8 cellular contexts compared by ENCODE assay signal in genomic region chr1:234771642-234772344, GRCh38.
DNase-seq lines count a peak whose midpoint lies in the region; ATAC-seq lines count a peak whose summit lies in the region.

No MANE protein-coding gene starts in this region.

- no peak overlapping the region for H4K8ac ChIP-seq in neuronal stem cell (ENCODE audit: low read depth, low read length)

- H2BK12ac ChIP-seq in neuronal stem cell (ENCODE audit: low read length) = no peak overlapping the region

- no peak overlapping the region for H3K27ac ChIP-seq in neuronal stem cell (replicated peaks; ENCODE audit: low read length)

- no peak overlapping the region for H3K4me2 ChIP-seq in neuronal stem cell (ENCODE audit: insufficient read depth, low read length, poor library complexity, severe bottlenecking)

- H3K27me3 Mint-ChIP-seq in activated naive CD8-positive, alpha-beta T cell treated with anti-CD3 and anti-CD28 coated beads, Interleukin-2, amount 10 ng/mL, durations not matched to agents 7 days and 5 days = no peaks in the 10 kb centered on the region

- DNase-seq in NCI-H1436 treated with DMSO at 0.1 percent for 48 hours (lab: John Stamatoyannopoulos, UW) = peak; percentile 70
- no peak for DNase-seq in activated naive CD8-positive, alpha-beta T cell treated with anti-CD3 and anti-CD28 coated beads, Interleukin-2, amount 10 ng/mL, durations not matched to agents 7 days and 5 days
- no peak for DNase-seq in neuronal stem cell (ENCODE audit: low spot score)
- no peak for DNase-seq in EL
- no peak for DNase-seq in activated CD4-positive, alpha-beta T cell treated with anti-CD3 and anti-CD28 coated beads, Interleukin-2, amount 50 U/mL, for 1 hour
- no peak for DNase-seq in NCI-H1930 (lab: John Stamatoyannopoulos, UW)

- no peak overlapping the region for H3K9ac ChIP-seq in neuronal stem cell (ENCODE audit: low read depth, low read length, poor library complexity)

- no peak overlapping the region for H3K18ac ChIP-seq in neuronal stem cell (ENCODE audit: low read length)

- H3K79me1 ChIP-seq in neuronal stem cell (ENCODE audit: low read depth, low read length) = no peaks in the 10 kb centered on the region

- peak overlapping the region; percentile 74 for H2AFZ ChIP-seq in neuronal stem cell (ENCODE audit: low read length)

- WGBS in neuronal stem cell (ENCODE audit: extremely low coverage in 2 of 2, insufficient read length in 2 of 2, insufficient replicate concordance in 1 of 2), 2 donors = no CpG with 5 or more reads among the region's 10 CpGs

- H2BK15ac ChIP-seq in neuronal stem cell (ENCODE audit: low read length) = no peak overlapping the region

- H3K4me1 Mint-ChIP-seq in activated naive CD8-positive, alpha-beta T cell treated with anti-CD3 and anti-CD28 coated beads, Interleukin-2, amount 10 ng/mL, durations not matched to agents 7 days and 5 days = peaks cover 52% of the 10 kb centered on the region

- H3K9me3 ChIP-seq in neuronal stem cell (replicated peaks in 1 of 2; ENCODE audit: control insufficient read depth in 2 of 2, insufficient read depth in 1 of 2, low read depth in 1 of 2, low read length in 2 of 2) = no peaks in the 10 kb centered on the region

- peak overlapping the region; percentile 72 for H3K4me3 Mint-ChIP-seq in activated naive CD8-positive, alpha-beta T cell treated with anti-CD3 and anti-CD28 coated beads, Interleukin-2, amount 10 ng/mL, durations not matched to agents 7 days and 5 days

- peaks cover 0 to 3% (median 1%) of the 10 kb centered on the region in 3 experiments for H3K27me3 ChIP-seq in neuronal stem cell (ENCODE audit: control insufficient read depth in 3 of 3, insufficient read depth in 3 of 3, low read depth in 1 of 3, low read length in 3 of 3)

- H3K14ac ChIP-seq in neuronal stem cell (ENCODE audit: low read length) = no peak overlapping the region

- POLR2A ChIA-PET in activated naive CD8-positive, alpha-beta T cell treated with anti-CD3 and anti-CD28 coated beads, Interleukin-2, amount 10 ng/mL, durations not matched to agents 7 days and 5 days (lab: Charles Lee) = interaction anchor here (0.7 to 2.5 kb wide), 9 partner anchors 10 to 240 kb away, joined by 3 to 20 read pairs (median 4); no protein-coding TSS in a partner anchor

- no peak overlapping the region for H2BK120ac ChIP-seq in neuronal stem cell (ENCODE audit: low read depth, low read length)

- peaks cover 10 to 18% of the 10 kb centered on the region in 2 donors for H3K4me1 ChIP-seq in neuronal stem cell (ENCODE audit: control insufficient read depth in 2 of 2, insufficient read depth in 1 of 2, low read depth in 1 of 2, low read length in 2 of 2)

- H2BK5ac ChIP-seq in neuronal stem cell (ENCODE audit: low read length) = no peak overlapping the region

- no peak overlapping the region for H3K4ac ChIP-seq in neuronal stem cell (ENCODE audit: low read length)

- H4K91ac ChIP-seq in neuronal stem cell (ENCODE audit: low read depth, low read length, poor library complexity) = no peak overlapping the region

- H3K9me3 Mint-ChIP-seq in activated naive CD8-positive, alpha-beta T cell treated with anti-CD3 and anti-CD28 coated beads, Interleukin-2, amount 10 ng/mL, durations not matched to agents 7 days and 5 days = peaks cover 2% of the 10 kb centered on the region

- peaks cover 2% of the 10 kb centered on the region for H3K36me3 Mint-ChIP-seq in activated naive CD8-positive, alpha-beta T cell treated with anti-CD3 and anti-CD28 coated beads, Interleukin-2, amount 10 ng/mL, durations not matched to agents 7 days and 5 days

- ATAC-seq in GM18511 (IDR thresholded peaks at IDR 0.05; ENCODE audit: unreplicated experiment) = peak; percentile 2
- ATAC-seq in activated naive CD8-positive, alpha-beta T cell treated with anti-CD3 and anti-CD28 coated beads, Interleukin-2, amount 10 ng/mL, durations not matched to agents 7 days and 5 days (ENCODE audit: low read depth) = no peak
- no peak for ATAC-seq in GM18907 (IDR thresholded peaks at IDR 0.05; ENCODE audit: unreplicated experiment)

- peak overlapping the region; percentile 92 for H3K27ac Mint-ChIP-seq in activated naive CD8-positive, alpha-beta T cell treated with anti-CD3 and anti-CD28 coated beads, Interleukin-2, amount 10 ng/mL, durations not matched to agents 7 days and 5 days

- no peak overlapping the region for H3K23ac ChIP-seq in neuronal stem cell (ENCODE audit: low read depth, low read length, poor library complexity)

- H2AK5ac ChIP-seq in neuronal stem cell (ENCODE audit: low read depth, low read length) = no peak overlapping the region

- no peaks in the 10 kb centered on the region for H3K36me3 ChIP-seq in neuronal stem cell (replicated peaks in 1 of 2; ENCODE audit: control insufficient read depth in 2 of 2, insufficient read depth in 2 of 2, low read length in 2 of 2)

- H3K4me3 ChIP-seq in neuronal stem cell (ENCODE audit: low read length in 2 of 2) = no peak overlapping the region
